25 cellular contexts compared by ENCODE assay signal in the genomic region with DNA sequence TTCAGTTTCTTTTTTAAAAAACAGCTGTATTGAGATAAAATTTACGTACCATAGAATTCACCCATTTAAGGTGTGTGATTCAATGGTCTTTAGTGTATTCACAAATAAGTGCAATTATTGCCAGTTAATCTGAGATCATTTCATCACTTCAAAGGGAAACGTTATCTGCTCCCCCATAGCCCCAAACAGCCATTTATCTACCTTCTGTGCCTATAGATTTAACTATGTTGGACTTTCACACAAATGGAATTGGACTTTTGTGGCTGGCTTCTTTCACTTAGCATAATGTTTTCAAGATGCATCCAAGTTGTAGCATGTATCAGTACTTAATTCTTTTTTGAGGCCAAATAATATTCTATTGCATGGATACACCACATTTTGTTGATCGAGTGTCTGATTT. TPM values are rescaled to one million over a fixed set of nuclear protein-coding genes. Genes with fewer than 3 reads are reported as not detected.
"Had no signal": no experiment of that assay in that cellular context is flagged by ENCODE, and none has a peak within 500 bp of the region (broad histone marks: within the 10 kb centered on the region; RNA-seq: fewer than 3 reads in every experiment).

No MANE protein-coding gene starts in this region.

- H3K27ac ChIP-seq: body of pancreas, cardiac muscle cell, foreskin keratinocyte, neural progenitor cell, thyroid gland, WERI-Rb-1 had no signal

- H3K27me3 ChIP-seq: body of pancreas, cardiac muscle cell, foreskin keratinocyte, neural progenitor cell, thyroid gland had no signal

- H3K27ac Mint-ChIP-seq: neural progenitor cell, progenitor cell of endocrine pancreas had no signal

- H3K4me3 ChIP-seq: body of pancreas, cardiac muscle cell, lower lobe of right lung, neural progenitor cell, thyroid gland had no signal

- H3K4me3 Mint-ChIP-seq: activated CD4-positive, alpha-beta T cell treated with anti-CD3 and anti-CD28 coated beads, Interleukin-2, amount 10 ng/mL, durations not matched to agents 7 days and 5 days; neural progenitor cell; T-helper 2 cell treated with Interferon-gamma antibody and Interleukin-4, amounts not matched to agents 5 μg/mL and 100 μg/mL, for 36 hours had no signal

- H3K9me3 ChIP-seq: body of pancreas, lower lobe of right lung, thyroid gland had no signal

- H3K4me1 ChIP-seq: foreskin keratinocyte had no signal

- ATAC-seq: body of pancreas, foreskin keratinocyte, left lobe of liver, lower lobe of right lung had no signal

- H3K9me3 Mint-ChIP-seq: activated CD4-positive, alpha-beta T cell treated with anti-CD3 and anti-CD28 coated beads, Interleukin-2, amount 10 ng/mL, durations not matched to agents 7 days and 5 days; T-helper 2 cell treated with Interferon-gamma antibody and Interleukin-4, amounts not matched to agents 5 μg/mL and 100 μg/mL, for 36 hours had no signal

- H3K27me3 Mint-ChIP-seq: activated CD4-positive, alpha-beta T cell treated with anti-CD3 and anti-CD28 coated beads, Interleukin-2, amount 10 ng/mL, durations not matched to agents 7 days and 5 days; naive B cell; progenitor cell of endocrine pancreas had no signal

- DNase-seq: activated CD4-positive, alpha-beta T cell treated with anti-CD3 and anti-CD28 coated beads, Interleukin-2, amount 10 ng/mL, durations not matched to agents 7 days and 5 days; activated CD4-positive, CD25-positive, alpha-beta regulatory T cell treated with anti-CD3 and anti-CD28 coated beads, Interleukin-2, amount 50 U/mL, for 72 hours; activated gamma-delta T cell treated with Interleukin-2 at 50 U/mL for 16 hours; activated T-cell treated with anti-CD3 and anti-CD28 coated beads, Interleukin-2, amount 50 U/mL, for 1 hour; anterior cingulate cortex; body of pancreas; cortex of kidney; foreskin keratinocyte; lower lobe of right lung; mesendoderm; naive B cell; stimulated activated CD4-positive, alpha-beta T cell treated with anti-CD3 and anti-CD28 coated beads, Interleukin-4, amount 100 ng/mL, for 1 hour; stimulated activated naive CD4-positive, alpha-beta T cell; thyroid gland; WERI-Rb-1 had no signal

- H3K9ac ChIP-seq: neural progenitor cell had no signal

- H3K36me3 ChIP-seq: neural progenitor cell had no signal

- H2AFZ ChIP-seq: neural progenitor cell had no signal

- H3K4me2 ChIP-seq: neural progenitor cell had no signal

RNA-seq across cellular contexts. Expression of a gene that starts 26.4 kb away (rescaled TPM):
- total RNA-seq: cardiac muscle cell, cerebellum, kidney epithelial cell, omental fat pad, subcutaneous adipose tissue, thyroid gland, urinary bladder had no signal
